Comparison of ENCODE assay signal across 8 cellular contexts in the genomic region with DNA sequence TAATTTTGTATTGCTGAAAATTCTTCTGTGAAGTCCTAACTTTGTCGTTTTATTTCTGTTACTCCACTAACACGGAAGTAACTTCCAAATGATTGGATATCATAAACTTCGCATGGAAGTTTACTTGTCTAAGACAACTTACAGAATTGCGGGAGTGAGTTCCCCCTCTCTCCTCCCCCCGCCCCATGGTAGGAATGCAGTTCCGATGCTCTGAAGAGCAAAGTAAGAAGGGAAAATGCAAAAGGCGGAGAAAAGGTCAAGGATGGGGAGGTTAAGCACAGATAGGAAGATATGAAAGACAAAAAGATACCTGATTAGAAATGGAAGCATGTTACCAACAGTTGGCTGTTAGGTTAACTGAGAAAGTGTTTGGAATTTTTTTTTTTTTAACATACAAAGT. TPM values are rescaled to one million over a fixed set of nuclear protein-coding genes. Genes with fewer than 3 reads are reported as not detected.
DNase-seq lines count a peak whose midpoint lies in the region; ATAC-seq and TF ChIP-seq lines count a peak whose summit lies in the region.

No MANE protein-coding gene starts in this region.

- ATAC-seq in HG03139 (IDR thresholded peaks at IDR 0.05; ENCODE audit: unreplicated experiment) (no peak), GM21786 (IDR thresholded peaks at IDR 0.05; ENCODE audit: unreplicated experiment) (no peak), esophagus mucosa (no peak)

- no peaks in the 10 kb centered on the region for H3K9me3 Mint-ChIP-seq in osteocyte (ENCODE audit: unreplicated experiment)

- peak overlapping the region; percentile 97 for H3K4me3 Mint-ChIP-seq in osteocyte (ENCODE audit: unreplicated experiment)

- peaks cover 27% of the 10 kb centered on the region for H3K4me1 Mint-ChIP-seq in osteocyte (ENCODE audit: unreplicated experiment)

- H3K36me3 Mint-ChIP-seq in osteocyte (ENCODE audit: unreplicated experiment): peaks cover 8% of the 10 kb centered on the region

- no peak for TF ChIP-seq CTCF in epithelial cell of proximal tubule (conservative IDR thresholded peaks at IDR 0.05; ENCODE audit: low read depth, low read length)
- TF ChIP-seq CTCF in osteocyte (IDR thresholded peaks at IDR 0.05): no peak

- DNase-seq in EL: peak; percentile 5
- no peak for DNase-seq in epithelial cell of proximal tubule (ENCODE audit: low read depth)
- no peak for DNase-seq in osteocyte (ENCODE audit: extremely low spot score, unreplicated experiment)
- DNase-seq in effector CD4-positive, alpha-beta T cell: no peak

- H3K4me3 ChIP-seq in epithelial cell of proximal tubule (ENCODE audit: low read depth, low read length): peak overlapping the region; percentile 73

- no peaks in the 10 kb centered on the region for H3K27me3 Mint-ChIP-seq in osteocyte (ENCODE audit: unreplicated experiment)

- H3K27ac Mint-ChIP-seq in osteocyte (ENCODE audit: unreplicated experiment): peak overlapping the region; percentile 97

TF ChIP-seq in PFSK-1, 5 proteins besides CTCF, POLR2A, EP300 and RAD21:
- TF ChIP-seq TAF1 (IDR thresholded peaks at IDR 0.05; ENCODE audit: borderline replicate concordance, insufficient read depth, low read length): no peak
- 0 out of 2 replicates have a peak, but pooled peaks have one; percentile 25 for TF ChIP-seq POLR2AphosphoS5 (IDR thresholded peaks at IDR 0.05; ENCODE audit: low read depth, low read length)
- TF ChIP-seq FOXP2 (optimal IDR thresholded peaks at IDR 0.05; ENCODE audit: borderline replicate concordance, extremely low read depth, extremely low read length, insufficient read depth): no peak
- no peak for TF ChIP-seq SIN3A (IDR thresholded peaks at IDR 0.05; ENCODE audit: borderline replicate concordance, insufficient read depth, low read length)
- TF ChIP-seq, protein P1, sequence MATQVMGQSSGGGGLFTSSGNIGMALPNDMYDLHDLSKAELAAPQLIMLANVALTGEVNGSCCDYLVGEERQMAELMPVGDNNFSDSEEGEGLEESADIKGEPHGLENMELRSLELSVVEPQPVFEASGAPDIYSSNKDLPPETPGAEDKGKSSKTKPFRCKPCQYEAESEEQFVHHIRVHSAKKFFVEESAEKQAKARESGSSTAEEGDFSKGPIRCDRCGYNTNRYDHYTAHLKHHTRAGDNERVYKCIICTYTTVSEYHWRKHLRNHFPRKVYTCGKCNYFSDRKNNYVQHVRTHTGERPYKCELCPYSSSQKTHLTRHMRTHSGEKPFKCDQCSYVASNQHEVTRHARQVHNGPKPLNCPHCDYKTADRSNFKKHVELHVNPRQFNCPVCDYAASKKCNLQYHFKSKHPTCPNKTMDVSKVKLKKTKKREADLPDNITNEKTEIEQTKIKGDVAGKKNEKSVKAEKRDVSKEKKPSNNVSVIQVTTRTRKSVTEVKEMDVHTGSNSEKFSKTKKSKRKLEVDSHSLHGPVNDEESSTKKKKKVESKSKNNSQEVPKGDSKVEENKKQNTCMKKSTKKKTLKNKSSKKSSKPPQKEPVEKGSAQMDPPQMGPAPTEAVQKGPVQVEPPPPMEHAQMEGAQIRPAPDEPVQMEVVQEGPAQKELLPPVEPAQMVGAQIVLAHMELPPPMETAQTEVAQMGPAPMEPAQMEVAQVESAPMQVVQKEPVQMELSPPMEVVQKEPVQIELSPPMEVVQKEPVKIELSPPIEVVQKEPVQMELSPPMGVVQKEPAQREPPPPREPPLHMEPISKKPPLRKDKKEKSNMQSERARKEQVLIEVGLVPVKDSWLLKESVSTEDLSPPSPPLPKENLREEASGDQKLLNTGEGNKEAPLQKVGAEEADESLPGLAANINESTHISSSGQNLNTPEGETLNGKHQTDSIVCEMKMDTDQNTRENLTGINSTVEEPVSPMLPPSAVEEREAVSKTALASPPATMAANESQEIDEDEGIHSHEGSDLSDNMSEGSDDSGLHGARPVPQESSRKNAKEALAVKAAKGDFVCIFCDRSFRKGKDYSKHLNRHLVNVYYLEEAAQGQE (IDR thresholded peaks at IDR 0.05; ENCODE audit: insufficient read depth in 1 of 2, low read depth in 2 of 2, low read length in 2 of 2): no peak

RNA-seq across cellular contexts. Expression of gene EIF3M, which starts 1.3 kb away (rescaled TPM):
- polyA plus RNA-seq in PFSK-1 (2012; ENCODE audit: insufficient read length, low read depth): 545 TPM
- total RNA-seq in epithelial cell of proximal tubule (586 and 599 TPM in 2 replicates), osteocyte (227 and 229 TPM in 2 replicates), esophagus mucosa (186 TPM)
